Comparison of ENCODE assay signal across 12 cellular contexts in genomic region chr2:62570861-62571698, GRCh38.
DNase-seq lines count a peak whose midpoint lies in the region; ATAC-seq and TF ChIP-seq lines count a peak whose summit lies in the region.
"Had no signal": no experiment of that assay in that cellular context is flagged by ENCODE, and none has a peak within 500 bp of the region (broad histone marks: within the 10 kb centered on the region; RNA-seq: fewer than 3 reads in every experiment).

No MANE protein-coding gene starts in this region.

- CTCF ChIA-PET in activated naive CD4-positive, alpha-beta T cell treated with anti-CD3 and anti-CD28 coated beads, Interleukin-2, amount 10 ng/mL, durations not matched to agents 7 days and 5 days (lab: Charles Lee): no interaction called here

- H3K4me1 Mint-ChIP-seq in activated naive CD4-positive, alpha-beta T cell treated with anti-CD3 and anti-CD28 coated beads, Interleukin-2, amount 10 ng/mL, durations not matched to agents 7 days and 5 days: no peaks in the 10 kb centered on the region

- H3K4me3 ChIP-seq in AG09309 (ENCODE audit: control insufficient read depth, low read depth, low read length) (peak overlapping the region; percentile 34), BE2C (ENCODE audit: low read depth, low read length) (no peak overlapping the region)

- H3K27ac ChIP-seq in foreskin keratinocyte: no peak overlapping the region
- H3K27ac ChIP-seq: RWPE1 had no signal

- no peaks in the 10 kb centered on the region for H3K9me3 ChIP-seq in BE2C

- H3K27me3 ChIP-seq in foreskin keratinocyte: no peaks in the 10 kb centered on the region
- H3K27me3 ChIP-seq in BE2C: no peaks in the 10 kb centered on the region

- no peak overlapping the region for H3K27ac Mint-ChIP-seq in activated naive CD4-positive, alpha-beta T cell treated with anti-CD3 and anti-CD28 coated beads, Interleukin-2, amount 10 ng/mL, durations not matched to agents 7 days and 5 days
- H3K27ac Mint-ChIP-seq: IgD-negative memory B cell had no signal

- H3K36me3 ChIP-seq in BE2C: no peaks in the 10 kb centered on the region

- H3K36me3 Mint-ChIP-seq in activated naive CD4-positive, alpha-beta T cell treated with anti-CD3 and anti-CD28 coated beads, Interleukin-2, amount 10 ng/mL, durations not matched to agents 7 days and 5 days: no peaks in the 10 kb centered on the region
- H3K36me3 Mint-ChIP-seq: IgD-negative memory B cell had no signal

- DNase-seq in AG09309 (ENCODE audit: low read depth) (no peak), SW480 (ENCODE audit: low spot score) (peak; percentile 86), foreskin keratinocyte (no peak), omental fat pad (ENCODE audit: low spot score) (no peak), midbrain (lab: John Stamatoyannopoulos, UW) (no peak), BE2C (no peak), NCI-H345 (lab: John Stamatoyannopoulos, UW) (no peak)
- DNase-seq in activated naive CD4-positive, alpha-beta T cell treated with anti-CD3 and anti-CD28 coated beads, Interleukin-2, amount 10 ng/mL, durations not matched to agents 7 days and 5 days: no peak
- DNase-seq: activated gamma-delta T cell treated with Interleukin-2 at 50 U/mL for 16 hours, DMS79 had no signal

- H3K9me3 Mint-ChIP-seq in activated naive CD4-positive, alpha-beta T cell treated with anti-CD3 and anti-CD28 coated beads, Interleukin-2, amount 10 ng/mL, durations not matched to agents 7 days and 5 days: no peaks in the 10 kb centered on the region
- H3K9me3 Mint-ChIP-seq: IgD-negative memory B cell had no signal

- no peak overlapping the region for H3K4me3 Mint-ChIP-seq in activated naive CD4-positive, alpha-beta T cell treated with anti-CD3 and anti-CD28 coated beads, Interleukin-2, amount 10 ng/mL, durations not matched to agents 7 days and 5 days
- H3K4me3 Mint-ChIP-seq: IgD-negative memory B cell had no signal

- ATAC-seq in foreskin keratinocyte (peak; percentile 79), omental fat pad (ENCODE audit: low FRiP score) (peak; percentile 36)

- H3K4me1 ChIP-seq in foreskin keratinocyte (peaks cover 9% of the 10 kb centered on the region), BE2C (no peaks in the 10 kb centered on the region)

- TF ChIP-seq CTCF in AG09309 (IDR thresholded peaks at IDR 0.05; ENCODE audit: control insufficient read depth, insufficient read depth, low read depth, low read length, missing control alignments): no peak
- TF ChIP-seq CTCF in foreskin keratinocyte (conservative IDR thresholded peaks at IDR 0.05): no peak
- TF ChIP-seq CTCF in omental fat pad (IDR thresholded peaks at IDR 0.05): no peak
- no peak for TF ChIP-seq CTCF in BE2C (IDR thresholded peaks at IDR 0.05; ENCODE audit: low read depth, low read length)

- H3K27me3 Mint-ChIP-seq in activated naive CD4-positive, alpha-beta T cell treated with anti-CD3 and anti-CD28 coated beads, Interleukin-2, amount 10 ng/mL, durations not matched to agents 7 days and 5 days: peaks cover 36% of the 10 kb centered on the region
